Comparison of ENCODE assay signal across 7 cellular contexts in genomic region chr16:29327631-29328408, GRCh38.
DNase-seq lines count a peak whose midpoint lies in the region; ATAC-seq and TF ChIP-seq lines count a peak whose summit lies in the region.
"Not testable (repeated sequence)": the region's sequence is repeated elsewhere in the genome, so short reads cannot be mapped to it uniquely, and the experiment has no call there.

No MANE protein-coding gene starts in this region.

- H3K36me3 ChIP-seq in brain microvascular endothelial cell (replicated peaks): not testable (repeated sequence)

- not testable (repeated sequence) for H3K27me3 ChIP-seq in brain microvascular endothelial cell (replicated peaks)

- not testable (repeated sequence) for TF ChIP-seq CTCF in brain microvascular endothelial cell (IDR thresholded peaks at IDR 0.05; ENCODE audit: low read depth, low read length, missing control alignments); epithelial cell of esophagus (IDR thresholded peaks at IDR 0.05; ENCODE audit: insufficient read depth, low read depth, low read length, missing control alignments)

- peak; percentile 29 for DNase-seq in Daoy (ENCODE audit: low read depth)
- peak; percentile 59 for DNase-seq in LHCN-M2 (ENCODE audit: low read depth)
- peak; percentile 71 for DNase-seq in brain microvascular endothelial cell
- peak; percentile 22 for DNase-seq in epithelial cell of esophagus (ENCODE audit: low read depth)
- DNase-seq in glomerular endothelial cell (ENCODE audit: extremely low read depth, low read depth, low spot score): peak; percentile 62
- peak; percentile 24 for DNase-seq in non-pigmented ciliary epithelial cell (ENCODE audit: low read depth)

- peak; percentile 94 for ATAC-seq in SK-N-SH treated with all-trans-retinoic acid at 6 μM for 48 hours

- in situ Hi-C loops in brain microvascular endothelial cell (cut with HindIII; ENCODE audit: low pct_ligation_motif_present, low sequenced_read_pairs): not testable (repeated sequence)

- H3K4me3 ChIP-seq in brain microvascular endothelial cell (ENCODE audit: low read depth, low read length); epithelial cell of esophagus (ENCODE audit: low read length): not testable (repeated sequence)

- H3K27ac ChIP-seq in brain microvascular endothelial cell: peak overlapping the region; percentile 27
